Comparison of ENCODE assay signal across 8 cellular contexts in genomic region chr4:4860803-4861591, GRCh38. TPM values are rescaled to one million over a fixed set of nuclear protein-coding genes. Genes with fewer than 3 reads are reported as not detected.
DNase-seq lines count a peak whose midpoint lies in the region; ATAC-seq and TF ChIP-seq lines count a peak whose summit lies in the region.

No MANE protein-coding gene starts in this region.

- H3K36me3 ChIP-seq in SK-N-SH (replicated peaks in 1 of 2; ENCODE audit: control insufficient read depth in 1 of 2, insufficient read depth in 2 of 2, low read length in 1 of 2), result no peaks in the 10 kb centered on the region

- no peaks in the 10 kb centered on the region for H3K79me2 ChIP-seq in SK-N-SH (ENCODE audit: insufficient read depth)

- no peaks in the 10 kb centered on the region for H3F3A ChIP-seq in SK-N-SH (replicated peaks; ENCODE audit: insufficient read depth)

- H3K27ac ChIP-seq in SK-N-SH (ENCODE audit: low read depth in 2 of 2, low read length in 1 of 2) (no peak overlapping the region), foreskin keratinocyte (no peak overlapping the region)

- H3K4me2 ChIP-seq in SK-N-SH, result peak overlapping the region; percentile 81

- TF ChIP-seq CTCF in SK-N-SH (IDR thresholded peaks at IDR 0.05) (no peak), foreskin keratinocyte (conservative IDR thresholded peaks at IDR 0.05) (peak; percentile 4)

- H3K9me2 ChIP-seq in SK-N-SH, result no peaks in the 10 kb centered on the region

- DNase-seq in SK-N-SH, result peak; percentile 62
- DNase-seq in foreskin keratinocyte, result no peak
- DNase-seq in retina, result peak; percentile 82
- no peak for DNase-seq in NCI-H146 treated with DMSO at 0.1 percent for 48 hours (lab: John Stamatoyannopoulos, UW; ENCODE audit: unreplicated experiment)
- no peak for DNase-seq in stimulated activated CD4-positive, alpha-beta T cell treated with anti-CD3 and anti-CD28 coated beads, Interleukin-1b, Interleukin-23, amount 100 ng/mL, for 48 hours

- H3K9me3 ChIP-seq in SK-N-SH, result no peaks in the 10 kb centered on the region

- CTCF ChIA-PET in SK-N-SH (lab: Yijun Ruan, JAX), result interaction anchor here (0.6 to 0.8 kb wide), 4 partner anchors 85 to 341 kb away, joined by 3 read pairs; no protein-coding TSS in a partner anchor

- H3K4me1 ChIP-seq in SK-N-SH (ENCODE audit: control insufficient read depth in 1 of 2, insufficient read depth in 2 of 2, low read depth in 1 of 2, low read length in 1 of 2) (peaks cover 0 to 8% of the 10 kb centered on the region in 2 experiments; a peak in 1 of 4 replicates), foreskin keratinocyte (no peaks in the 10 kb centered on the region)

- H3K27me3 ChIP-seq in SK-N-SH (ENCODE audit: insufficient read depth), result peaks cover 77% of the 10 kb centered on the region
- H3K27me3 ChIP-seq in foreskin keratinocyte, result peaks cover 99% of the 10 kb centered on the region

- peak overlapping the region; percentile 72; the same call in 1 of the 2 replicates for H2AFZ ChIP-seq in SK-N-SH (ENCODE audit: low read depth)

- WGBS in SK-N-SH (ENCODE audit: low lambda C conversion rate), result 7% methylated on average over 28 of the region's 39 CpGs

- no peak for TF ChIP-seq RAD21 in SK-N-SH (IDR thresholded peaks at IDR 0.05; ENCODE audit: low read length)

- H3K9ac ChIP-seq in SK-N-SH, result no peak overlapping the region

- TF ChIP-seq EP300 in SK-N-SH (IDR thresholded peaks at IDR 0.05; ENCODE audit: borderline replicate concordance in 1 of 2, low read depth in 1 of 2, low read length in 1 of 2), result no peak

- peak overlapping the region; percentile 56; the same call in 1 of the 2 replicates for H3K4me3 ChIP-seq in GM08714 (ENCODE audit: low read length)
- peak overlapping the region; percentile 47 to 63 for H3K4me3 ChIP-seq in SK-N-SH (ENCODE audit: low read depth in 2 of 2, low read length in 1 of 2)

- ATAC-seq in foreskin keratinocyte (peak; percentile 8), HG03139 (IDR thresholded peaks at IDR 0.05; ENCODE audit: unreplicated experiment) (no peak), GM18907 (IDR thresholded peaks at IDR 0.05; ENCODE audit: unreplicated experiment) (no peak)

- peaks cover 12% of the 10 kb centered on the region; the same call in 1 of the 2 replicates for H4K20me1 ChIP-seq in SK-N-SH (ENCODE audit: insufficient read depth)

- POLR2A ChIA-PET in SK-N-SH (lab: Yijun Ruan, JAX), result no interaction called here

TF ChIP-seq in SK-N-SH, 30 proteins besides CTCF, POLR2A, EP300 and RAD21:
- TF ChIP-seq TEAD4 (IDR thresholded peaks at IDR 0.05; ENCODE audit: borderline replicate concordance, insufficient read depth), result no peak
- TF ChIP-seq CHD2 (IDR thresholded peaks at IDR 0.05; ENCODE audit: low read length, partially characterized antibody), result no peak
- no peak for TF ChIP-seq JUND (IDR thresholded peaks at IDR 0.05)
- TF ChIP-seq RCOR1 (IDR thresholded peaks at IDR 0.05; ENCODE audit: low read length), result no peak
- TF ChIP-seq PBX3 (IDR thresholded peaks at IDR 0.05), result no peak
- no peak for TF ChIP-seq REST (IDR thresholded peaks at IDR 0.05; ENCODE audit: low read depth, low read length)
- TF ChIP-seq RFX5 (IDR thresholded peaks at IDR 0.05; ENCODE audit: low read length), result no peak
- no peak for TF ChIP-seq USF1 (IDR thresholded peaks at IDR 0.05; ENCODE audit: borderline replicate concordance, low read depth)
- no peak for TF ChIP-seq TCF12 (IDR thresholded peaks at IDR 0.05)
- TF ChIP-seq MAX (IDR thresholded peaks at IDR 0.05; ENCODE audit: low read depth), result no peak
- TF ChIP-seq USF2 (IDR thresholded peaks at IDR 0.05; ENCODE audit: borderline replicate concordance, low read depth, low read length), result no peak
- TF ChIP-seq MXI1 (IDR thresholded peaks at IDR 0.05; ENCODE audit: low read depth, low read length), result no peak
- no peak for TF ChIP-seq YY1 (IDR thresholded peaks at IDR 0.05; ENCODE audit: low read depth)
- no peak for TF ChIP-seq TAF1 (IDR thresholded peaks at IDR 0.05; ENCODE audit: borderline replicate concordance, low read depth, low read length)
- no peak for TF ChIP-seq ZBTB33 (IDR thresholded peaks at IDR 0.05; ENCODE audit: borderline replicate concordance, low read depth)
- no peak for TF ChIP-seq RXRA (IDR thresholded peaks at IDR 0.05; ENCODE audit: borderline replicate concordance, low read depth)
- TF ChIP-seq GATA2 (CRISPR knock-in tag; IDR thresholded peaks at IDR 0.05), result no peak
- TF ChIP-seq FOXM1 (IDR thresholded peaks at IDR 0.05; ENCODE audit: low read depth), result no peak
- TF ChIP-seq FOSL2 (IDR thresholded peaks at IDR 0.05; ENCODE audit: borderline replicate concordance, low read depth), result no peak
- no peak for TF ChIP-seq NRF1 (IDR thresholded peaks at IDR 0.05; ENCODE audit: low read depth, low read length)

RNA-seq across cellular contexts. Expression of gene MSX1, which starts 1.5 kb away (rescaled TPM):
- polyA plus RNA-seq in SK-N-SH (2012; rRNA removed) (1.5 and 2.1 TPM in 2 replicates), foreskin keratinocyte (0.07 and 0.31 TPM in 2 replicates)
- polyA plus RNA-seq in SK-N-SH (2012; cell fraction: cytosol; rRNA removed), result 0.97 and 1.7 TPM in 2 replicates
- 0.99 and 1.4 TPM in 2 replicates for polyA plus RNA-seq in SK-N-SH (2012; cell fraction: nucleus; rRNA removed)
- 0.10 and 0.32 TPM in 2 replicates for total RNA-seq in foreskin keratinocyte

Comparison
In these comparisons a context has a peak if more than half of its experiments do, and no peak if none do; other contexts are left out.
1. DNase-seq: peak in SK-N-SH (single experiment) and retina (single experiment); none in foreskin keratinocyte (0 of 2), NCI-H146 treated with DMSO at 0.1 percent for 48 hours (single experiment) and stimulated activated CD4-positive, alpha-beta T cell treated with anti-CD3 and anti-CD28 coated beads, Interleukin-1b, Interleukin-23, amount 100 ng/mL, for 48 hours (single experiment).